Comparison of ENCODE assay signal across 22 cellular contexts in the genomic region with DNA sequence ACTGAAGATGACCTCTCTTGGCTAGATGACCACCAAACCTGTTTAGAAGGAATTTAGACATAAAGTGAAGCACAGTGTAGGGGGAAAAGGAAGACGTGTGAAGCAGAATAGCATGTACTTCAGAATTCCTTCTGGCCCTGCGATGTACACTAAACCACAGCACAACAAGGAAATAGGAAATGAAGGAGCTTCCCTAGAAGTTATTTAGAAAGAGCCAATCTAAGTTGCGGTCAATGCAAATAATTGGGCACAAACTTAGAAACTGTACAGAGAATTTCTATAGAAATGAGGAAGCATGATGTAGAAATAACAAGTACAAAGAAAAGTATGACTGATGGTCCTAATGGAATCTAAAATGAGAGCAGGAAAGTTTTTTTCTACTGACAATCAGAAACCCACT. TPM values are rescaled to one million over a fixed set of nuclear protein-coding genes. Genes with fewer than 3 reads are reported as not detected.
"Had no signal": no experiment of that assay in that cellular context is flagged by ENCODE, and none has a peak within 500 bp of the region (broad histone marks: within the 10 kb centered on the region; RNA-seq: fewer than 3 reads in every experiment).

No MANE protein-coding gene starts in this region.

- H3K4me1 ChIP-seq: prostate gland, right atrium auricular region had no signal

- H3K36me3 ChIP-seq: ascending aorta, esophagus muscularis mucosa, prostate gland, right atrium auricular region, tibial artery had no signal

- H3K27me3 Mint-ChIP-seq: activated naive CD4-positive, alpha-beta T cell treated with anti-CD3 and anti-CD28 coated beads, Interleukin-2, amount 50 U/mL, for 24 hours; central memory CD8-positive, alpha-beta T cell; naive B cell had no signal

- DNase-seq: activated CD4-positive, CD25-positive, alpha-beta regulatory T cell treated with anti-CD3 and anti-CD28 coated beads, Interleukin-2, amount 50 U/mL, for 72 hours; activated gamma-delta T cell; effector CD4-positive, alpha-beta T cell; mesenchymal stem cell; mucosa of descending colon; naive B cell; stimulated activated CD4-positive, alpha-beta T cell treated with anti-CD3 and anti-CD28 coated beads, Interleukin-12 subunit alpha, Interleukin-12 subunit beta, amount 100 ng/mL, for 4 hours; stimulated activated CD4-positive, alpha-beta T cell treated with anti-CD3 and anti-CD28 coated beads, Interleukin-1b, Interleukin-23, amount 100 ng/mL, for 48 hours; stimulated activated naive CD4-positive, alpha-beta T cell treated with Interleukin-2 at 50 U/mL for 16 hours; substantia nigra; tibial artery had no signal

- H3K4me1 Mint-ChIP-seq: central memory CD8-positive, alpha-beta T cell; naive B cell; neural crest cell had no signal

- H3K4me3 ChIP-seq: ascending aorta, coronary artery, esophagus muscularis mucosa, mucosa of descending colon, prostate gland, right atrium auricular region, tibial artery had no signal

- H3K9me3 Mint-ChIP-seq: central memory CD8-positive, alpha-beta T cell; neural crest cell had no signal

- H3K9me3 ChIP-seq: ascending aorta, esophagus muscularis mucosa, mucosa of descending colon, prostate gland, right atrium auricular region, tibial artery had no signal

- ATAC-seq: mucosa of descending colon had no signal

- H3K27ac ChIP-seq: ascending aorta, coronary artery, esophagus muscularis mucosa, prostate gland, right atrium auricular region, tibial artery, VCaP had no signal

- H3K36me3 Mint-ChIP-seq: activated naive CD4-positive, alpha-beta T cell treated with anti-CD3 and anti-CD28 coated beads, Interleukin-2, amount 50 U/mL, for 24 hours; naive B cell had no signal

- H3K27ac Mint-ChIP-seq: naive B cell had no signal

- H3K4me3 Mint-ChIP-seq: activated naive CD4-positive, alpha-beta T cell treated with anti-CD3 and anti-CD28 coated beads, Interleukin-2, amount 50 U/mL, for 24 hours; central memory CD8-positive, alpha-beta T cell; naive B cell; neural crest cell had no signal

- H3K27me3 ChIP-seq: ascending aorta, esophagus muscularis mucosa, right atrium auricular region, tibial artery had no signal

RNA-seq across cellular contexts. Expression of gene ANKRD55, which starts 41.5 kb away (rescaled TPM):
- total RNA-seq: activated CD8-positive, alpha-beta memory T cell treated with anti-CD3 and anti-CD28 coated beads for 36 hours; ascending aorta; osteocyte had no signal
